8 cellular contexts compared by ENCODE assay signal in genomic region chr9:137085918-137086530, GRCh38. TPM values are rescaled to one million over a fixed set of nuclear protein-coding genes. Genes with fewer than 3 reads are reported as not detected.
DNase-seq lines count a peak whose midpoint lies in the region; ATAC-seq and TF ChIP-seq lines count a peak whose summit lies in the region.

No MANE protein-coding gene starts in this region.

- peak overlapping the region; percentile 95 for H3K27ac Mint-ChIP-seq in CD8-positive, alpha-beta T cell

- no peaks in the 10 kb centered on the region for H3K9me3 ChIP-seq in CD8-positive, alpha-beta T cell (ENCODE audit: low read length)
- H3K9me3 ChIP-seq in HAP-1 (no peaks in the 10 kb centered on the region), OCI-LY3 (ENCODE audit: insufficient read depth, low read length) (no peaks in the 10 kb centered on the region)

- peak overlapping the region; percentile 90 for H3K9ac ChIP-seq in OCI-LY3 (ENCODE audit: low read length)

- peaks cover 23% of the 10 kb centered on the region for H3K4me1 Mint-ChIP-seq in CD8-positive, alpha-beta T cell (ENCODE audit: low read depth)

- TF ChIP-seq CTCF in CD8-positive, alpha-beta T cell (IDR thresholded peaks at IDR 0.05), result no peak
- TF ChIP-seq CTCF in OCI-LY3 (IDR thresholded peaks at IDR 0.05; ENCODE audit: low read depth, low read length), result no peak

- H3K36me3 Mint-ChIP-seq in CD8-positive, alpha-beta T cell, result peaks cover 43% of the 10 kb centered on the region

- ATAC-seq in CD8-positive, alpha-beta T cell, result peak; percentile 1
- no peak for ATAC-seq in HG03135 (IDR thresholded peaks at IDR 0.05; ENCODE audit: unreplicated experiment)

- no peaks in the 10 kb centered on the region for H3K9me3 Mint-ChIP-seq in CD8-positive, alpha-beta T cell

- H3K36me3 ChIP-seq in CD8-positive, alpha-beta T cell (ENCODE audit: insufficient read depth, low read length), result peaks cover 12% of the 10 kb centered on the region
- H3K36me3 ChIP-seq in HAP-1 (replicated peaks) (peaks cover 25% of the 10 kb centered on the region), OCI-LY3 (replicated peaks; ENCODE audit: low read depth, low read length) (peaks cover 26% of the 10 kb centered on the region)

- H3K4me3 ChIP-seq in CD8-positive, alpha-beta T cell (ENCODE audit: low read depth, low read length), result peak overlapping the region; percentile 88
- H3K4me3 ChIP-seq in HAP-1, result peak overlapping the region; percentile 54
- H3K4me3 ChIP-seq in OCI-LY3 (ENCODE audit: low read length), result peak overlapping the region; percentile 80
- H3K4me3 ChIP-seq in iPS-11a (ENCODE audit: low read depth, low read length), result peak overlapping the region; percentile 60

- no peak overlapping the region for H2AFZ ChIP-seq in OCI-LY3 (ENCODE audit: low read depth, low read length)

- H3K27me3 ChIP-seq in CD8-positive, alpha-beta T cell (ENCODE audit: insufficient read depth, low read length), result no peaks in the 10 kb centered on the region
- no peaks in the 10 kb centered on the region for H3K27me3 ChIP-seq in HAP-1 (ENCODE audit: low read depth)
- H3K27me3 ChIP-seq in OCI-LY3 (ENCODE audit: low read depth, low read length), result no peaks in the 10 kb centered on the region

- peaks cover 14% of the 10 kb centered on the region for H3K79me2 ChIP-seq in OCI-LY3 (ENCODE audit: low read length)

- intact Hi-C loops in CD8-positive, alpha-beta T cell (cut with DNase I, micrococcal nuclease), result loop anchor here (1.0 to 5.0 kb wide), 10 partner anchors 9 to 604 kb away; partner anchors contain the start of genes SAPCD2 (in 2 of the 2), ANAPC2 (in 1 of the 2), DPP7 (in 1 of the 2) and NOTCH1 (in 1 of the 2)

- peak overlapping the region; percentile 90 for H3K27ac ChIP-seq in CD8-positive, alpha-beta T cell (ENCODE audit: low read depth, low read length)
- H3K27ac ChIP-seq in OCI-LY3 (ENCODE audit: low read length) (peak overlapping the region; percentile 73), angular gyrus (ENCODE audit: low read depth, low read length) (peak overlapping the region; percentile 76)

- in situ Hi-C loops in HAP-1 (cut with MboI; ENCODE audit: low sequenced_read_pairs), result no loop called here

- peak overlapping the region; percentile 88 for H3K4me3 Mint-ChIP-seq in CD8-positive, alpha-beta T cell

- peak in 5 of 7 experiments; percentile 16 to 62 (median 26) for DNase-seq in CD8-positive, alpha-beta T cell
- DNase-seq in HAP-1 (ENCODE audit: low spot score in 2 of 2) (peak in 1 of 2 experiments; percentile 66), DMS79 (lab: John Stamatoyannopoulos, UW) (no peak)
- peak; percentile 35 for DNase-seq in stimulated activated CD4-positive, alpha-beta T cell treated with anti-CD3 and anti-CD28 coated beads, Interleukin-12 subunit alpha, Interleukin-12 subunit beta, amount 100 ng/mL, for 4 hours

- POLR2A ChIA-PET in CD8-positive, alpha-beta T cell (lab: Charles Lee), result interaction anchor here (0.7 to 2.6 kb wide), 19 partner anchors 8 to 286 kb away, joined by 3 to 29 read pairs (median 4); partner anchors contain the start of genes CYSRT1, FBXW5, SAPCD2 and TUBB4B

- H3K4me2 ChIP-seq in OCI-LY3 (ENCODE audit: low read length), result peak overlapping the region; percentile 90

- peaks cover 11% of the 10 kb centered on the region; the same call in 1 of the 2 replicates for H4K20me1 ChIP-seq in OCI-LY3 (ENCODE audit: insufficient read depth, low read length)

- no peaks in the 10 kb centered on the region for H3K27me3 Mint-ChIP-seq in CD8-positive, alpha-beta T cell (ENCODE audit: low read depth)

- CTCF ChIA-PET in CD8-positive, alpha-beta T cell (lab: Charles Lee), result interaction anchor here (1.2 to 3.8 kb wide), 8 partner anchors 10 to 600 kb away, joined by 3 to 23 read pairs (median 6); partner anchors contain the start of gene TUBB4B

- H3K4me1 ChIP-seq in CD8-positive, alpha-beta T cell (ENCODE audit: insufficient read depth, low read length), result peaks cover 24% of the 10 kb centered on the region
- H3K4me1 ChIP-seq in HAP-1 (peaks cover 16% of the 10 kb centered on the region), OCI-LY3 (ENCODE audit: low read length) (peaks cover 45% of the 10 kb centered on the region)

RNA-seq across cellular contexts. Expression of gene MAN1B1, which starts 0.8 kb away (rescaled TPM):
- 10 to 100 TPM; 60.3 to 62.9 TPM for total RNA-seq in CD8-positive, alpha-beta T cell

RNA-seq across cellular contexts. Expression of gene UAP1L1, which starts 8.7 kb away (rescaled TPM):
- total RNA-seq in CD8-positive, alpha-beta T cell, result 10 to 100 TPM; 14.1 to 18.7 TPM

RNA-seq across cellular contexts. Expression of gene SAPCD2, which starts 15.7 kb away (rescaled TPM):
- total RNA-seq in CD8-positive, alpha-beta T cell, result under 1 TPM; 0.38 to 0.47 TPM

RNA-seq across cellular contexts. Expression of gene DPP7, which starts 28.5 kb away (rescaled TPM):
- 100 to 1,000 TPM; 311 to 325 TPM for total RNA-seq in CD8-positive, alpha-beta T cell

RNA-seq across cellular contexts. Expression of gene ENTPD2, which starts 32.2 kb away (rescaled TPM):
- not detected for total RNA-seq in CD8-positive, alpha-beta T cell
